ENCODE assay signal across 28 cellular contexts in the genomic region with DNA sequence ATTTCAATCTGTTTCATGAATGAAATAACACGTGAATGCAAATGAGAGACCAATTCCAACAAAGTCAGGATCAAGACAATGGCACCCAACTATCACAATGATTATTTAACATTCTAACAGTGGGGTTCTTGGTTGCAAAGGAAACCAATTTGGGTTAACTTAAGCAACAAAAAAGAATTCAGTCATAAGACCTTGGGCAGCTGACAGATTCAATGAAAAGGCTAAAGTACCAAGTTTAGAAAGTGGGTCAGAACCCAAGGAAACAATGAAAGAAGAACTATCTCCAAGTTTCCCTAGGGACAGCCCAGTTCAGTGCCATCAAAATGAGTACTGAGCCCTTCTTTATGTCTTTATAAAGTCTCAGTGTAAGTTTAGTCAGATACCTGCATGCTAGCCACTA. TPM values are rescaled to one million over a fixed set of nuclear protein-coding genes. Genes with fewer than 3 reads are reported as not detected.
"Had no signal": no experiment of that assay in that cellular context is flagged by ENCODE, and none has a peak within 500 bp of the region (broad histone marks: within the 10 kb centered on the region; RNA-seq: fewer than 3 reads in every experiment).

No MANE protein-coding gene starts in this region.

- H3K4me3 Mint-ChIP-seq: dendritic cell treated with granulocyte-macrophage colony-stimulating factor and Interleukin-4, amounts not matched to agents 40 ng/mL and 50 ng/mL, for 4 days; effector memory CD8-positive, alpha-beta T cell; endodermal cell; immature natural killer cell; memory B cell had no signal

- H3K27ac Mint-ChIP-seq: dendritic cell treated with granulocyte-macrophage colony-stimulating factor and Interleukin-4, amounts not matched to agents 40 ng/mL and 50 ng/mL, for 4 days; effector memory CD8-positive, alpha-beta T cell; endodermal cell; immature natural killer cell; memory B cell had no signal

- ATAC-seq: effector memory CD8-positive, alpha-beta T cell; esophagus mucosa; gastrocnemius medialis; heart left ventricle; left cardiac atrium; left lung; left ventricle myocardium superior; lower lobe of right lung had no signal

- H3K36me3 Mint-ChIP-seq: immature natural killer cell, memory B cell had no signal

- H3K4me1 Mint-ChIP-seq: endodermal cell, immature natural killer cell had no signal

- H3K9me3 Mint-ChIP-seq: dendritic cell treated with granulocyte-macrophage colony-stimulating factor and Interleukin-4, amounts not matched to agents 40 ng/mL and 50 ng/mL, for 4 days; effector memory CD8-positive, alpha-beta T cell; endodermal cell; immature natural killer cell; memory B cell had no signal

- H3K4me3 ChIP-seq: colonic mucosa, esophagus squamous epithelium, gastrocnemius medialis, heart left ventricle, hepatocyte, left lung, lower lobe of right lung had no signal

- DNase-seq: colonic mucosa; cortex of kidney; effector CD8-positive, alpha-beta T cell; effector memory CD8-positive, alpha-beta T cell; endodermal cell; erythroblast; esophagus squamous epithelium; foreskin fibroblast; foreskin melanocyte; gastrocnemius medialis; heart left ventricle; hypothalamus; immature natural killer cell; left cardiac atrium; left lung; left ventricle myocardium superior; lower lobe of right lung; mesendoderm; midbrain had no signal

RNA-seq across cellular contexts. Expression of a gene that starts 17.5 kb away (rescaled TPM):
- total RNA-seq: chondrocyte, dermis microvascular lymphatic vessel endothelial cell, endodermal cell, kidney epithelial cell, lung microvascular endothelial cell had no signal

RNA-seq across cellular contexts. Expression of a gene that starts 33.9 kb away (rescaled TPM):
- total RNA-seq: chondrocyte, colonic mucosa, dermis microvascular lymphatic vessel endothelial cell, endodermal cell, esophagus mucosa, hepatocyte, kidney epithelial cell, lung microvascular endothelial cell, mononuclear cell had no signal

RNA-seq across cellular contexts. Expression of a gene that starts 59.7 kb away (rescaled TPM):
- total RNA-seq: chondrocyte, dermis microvascular lymphatic vessel endothelial cell, esophagus mucosa, kidney epithelial cell, lower lobe of right lung had no signal
